Comparison of ENCODE assay signal across 16 cellular contexts in genomic region chr5:116542619-116543018, GRCh38.
"Had no signal": no experiment of that assay in that cellular context is flagged by ENCODE, and none has a peak within 500 bp of the region (broad histone marks: within the 10 kb centered on the region; RNA-seq: fewer than 3 reads in every experiment).

No MANE protein-coding gene starts in this region.

- H3K4me1 ChIP-seq: lower lobe of right lung had no signal

- H3K4me3 ChIP-seq: lower lobe of right lung, ovary, sigmoid colon, stomach had no signal

- H3K9me3 ChIP-seq: ovary had no signal

- FAIRE-seq: urothelium cell line had no signal

- ATAC-seq: activated CD8-positive, alpha-beta memory T cell treated with anti-CD3 and anti-CD28 coated beads, Interleukin-2, amount 10 ng/mL, durations not matched to agents 7 days and 5 days; activated naive CD4-positive, alpha-beta T cell treated with anti-CD3 and anti-CD28 coated beads, Interleukin-2, amount 50 U/mL, for 72 hours; activated T-cell treated with anti-CD3 and anti-CD28 coated beads, Interleukin-2, amount 50 U/mL, for 4 hours; lower lobe of right lung had no signal

- DNase-seq: activated CD4-positive, alpha-beta T cell treated with anti-CD3 and anti-CD28 coated beads, Interleukin-2, amount 50 U/mL, for 48 hours; activated CD8-positive, alpha-beta memory T cell treated with anti-CD3 and anti-CD28 coated beads, Interleukin-2, amount 10 ng/mL, durations not matched to agents 7 days and 5 days; activated effector memory CD4-positive, alpha-beta T cell treated with anti-CD3 and anti-CD28 coated beads, Interleukin-2, amount 50 U/mL, for 16 hours; activated T-cell treated with anti-CD3 and anti-CD28 coated beads, Interleukin-2, amount 50 U/mL, for 4 hours; brain microvascular endothelial cell; effector CD8-positive, alpha-beta T cell; foreskin fibroblast; lower lobe of right lung; midbrain; naive B cell; ovary; sigmoid colon; stimulated activated CD4-positive, alpha-beta T cell treated with anti-CD3 and anti-CD28 coated beads, Interleukin-1b, Interleukin-23, amount 100 ng/mL, for 48 hours; stomach had no signal

- H3K27me3 ChIP-seq: brain microvascular endothelial cell, ovary, sigmoid colon, stomach had no signal

- H3K27ac ChIP-seq: brain microvascular endothelial cell, lower lobe of right lung, ovary, sigmoid colon, stomach had no signal

- H3K36me3 ChIP-seq: brain microvascular endothelial cell, lower lobe of right lung, ovary, sigmoid colon had no signal
